In the genomic region with DNA sequence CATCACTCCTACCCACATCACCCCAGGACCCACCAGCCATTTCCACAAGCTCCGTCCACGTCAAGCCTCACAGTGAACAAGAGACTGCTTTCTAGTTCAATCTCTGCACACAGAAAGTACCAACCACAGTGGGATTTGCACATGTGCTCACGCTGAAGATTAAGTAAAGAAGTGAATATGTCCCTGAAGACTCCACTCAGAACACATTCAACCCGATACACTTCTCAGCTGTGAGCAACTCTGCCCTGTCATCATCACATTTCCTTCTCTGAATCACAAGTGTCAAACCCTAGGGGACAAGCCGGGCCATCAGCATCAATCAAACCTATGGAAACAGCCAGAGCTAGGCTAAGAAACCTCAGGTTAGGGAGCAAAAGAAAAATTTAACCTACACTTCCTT, we compare ENCODE assay signal across 14 cellular contexts. TPM values are rescaled to one million over a fixed set of nuclear protein-coding genes. Genes with fewer than 3 reads are reported as not detected.
A peak's percentile ranks its signal among the peaks of the same experiment; 100 is the strongest.
DNase-seq lines count a peak whose midpoint lies in the region; ATAC-seq and TF ChIP-seq lines count a peak whose summit lies in the region.
"Had no signal": no experiment of that assay in that cellular context is flagged by ENCODE, and none has a peak within 500 bp of the region (broad histone marks: within the 10 kb centered on the region; RNA-seq: fewer than 3 reads in every experiment).

No MANE protein-coding gene starts in this region.

- WGBS in gastroesophageal sphincter (ENCODE audit: low coverage in 1 of 2), 2 donors, result 70% methylated on average over 5 of the region's 5 CpGs; no CpG with 5 or more reads in 1 of the 2 donors

- POLR2A ChIA-PET in activated CD8-positive, alpha-beta T cell treated with anti-CD3 and anti-CD28 coated beads, Interleukin-2, amount 10 ng/mL, durations not matched to agents 7 days and 5 days (lab: Charles Lee), result no interaction called here

- no peaks in the 10 kb centered on the region for H3K9me3 Mint-ChIP-seq in activated CD8-positive, alpha-beta T cell treated with anti-CD3 and anti-CD28 coated beads, Interleukin-2, amount 10 ng/mL, durations not matched to agents 7 days and 5 days (ENCODE audit: insufficient read depth)
- H3K9me3 Mint-ChIP-seq in stimulated activated naive CD8-positive, alpha-beta T cell treated with anti-CD3 and anti-CD28 coated beads, Interleukin-15, Interleukin-2, amounts not matched to agents 100 ng/mL and 50 ng/mL, for 24 hours, result no peaks in the 10 kb centered on the region

- no peak for ATAC-seq in activated CD8-positive, alpha-beta T cell treated with anti-CD3 and anti-CD28 coated beads, Interleukin-2, amount 10 ng/mL, durations not matched to agents 7 days and 5 days
- ATAC-seq in gastroesophageal sphincter (no peak), GM21529 (IDR thresholded peaks at IDR 0.05; ENCODE audit: unreplicated experiment) (no peak)
- ATAC-seq: left cardiac atrium had no signal

- no peak for TF ChIP-seq CTCF in gastroesophageal sphincter (IDR thresholded peaks at IDR 0.05)

- peaks cover 18% of the 10 kb centered on the region for H3K36me3 Mint-ChIP-seq in activated CD8-positive, alpha-beta T cell treated with anti-CD3 and anti-CD28 coated beads, Interleukin-2, amount 10 ng/mL, durations not matched to agents 7 days and 5 days (ENCODE audit: low read depth)
- peaks cover 17% of the 10 kb centered on the region for H3K36me3 Mint-ChIP-seq in stimulated activated naive CD8-positive, alpha-beta T cell treated with anti-CD3 and anti-CD28 coated beads, Interleukin-15, Interleukin-2, amounts not matched to agents 100 ng/mL and 50 ng/mL, for 24 hours (ENCODE audit: low read depth)

- CTCF ChIA-PET in activated CD8-positive, alpha-beta T cell treated with anti-CD3 and anti-CD28 coated beads, Interleukin-2, amount 10 ng/mL, durations not matched to agents 7 days and 5 days (lab: Charles Lee), result no interaction called here

- H3K27ac ChIP-seq in gastroesophageal sphincter, result peak overlapping the region in 3 of 4 donors; percentile 10 to 86 (median 82)
- H3K27ac ChIP-seq in substantia nigra (ENCODE audit: low read depth, low read length, poor library complexity, severe bottlenecking), result no peak overlapping the region
- H3K27ac ChIP-seq: GM23248, KMS-11 had no signal

- H3K4me1 Mint-ChIP-seq in activated CD8-positive, alpha-beta T cell treated with anti-CD3 and anti-CD28 coated beads, Interleukin-2, amount 10 ng/mL, durations not matched to agents 7 days and 5 days (ENCODE audit: low read depth), result peaks cover 60% of the 10 kb centered on the region
- peaks cover 69% of the 10 kb centered on the region for H3K4me1 Mint-ChIP-seq in stimulated activated naive CD8-positive, alpha-beta T cell treated with anti-CD3 and anti-CD28 coated beads, Interleukin-15, Interleukin-2, amounts not matched to agents 100 ng/mL and 50 ng/mL, for 24 hours (ENCODE audit: low read depth)

- peak overlapping the region; percentile 94 for H3K4me3 Mint-ChIP-seq in activated CD8-positive, alpha-beta T cell treated with anti-CD3 and anti-CD28 coated beads, Interleukin-2, amount 10 ng/mL, durations not matched to agents 7 days and 5 days
- H3K4me3 Mint-ChIP-seq in stimulated activated naive CD8-positive, alpha-beta T cell treated with anti-CD3 and anti-CD28 coated beads, Interleukin-15, Interleukin-2, amounts not matched to agents 100 ng/mL and 50 ng/mL, for 24 hours, result peak overlapping the region; percentile 99

- DNase-seq in activated effector memory CD4-positive, alpha-beta T cell treated with anti-CD3 and anti-CD28 coated beads, Interleukin-2, amount 50 U/mL, for 16 hours, result peak; percentile 66
- no peak for DNase-seq in activated effector memory CD4-positive, alpha-beta T cell treated with Interleukin-2 at 50 U/mL for 16 hours
- no peak for DNase-seq in activated CD8-positive, alpha-beta T cell treated with anti-CD3 and anti-CD28 coated beads, Interleukin-2, amount 10 ng/mL, durations not matched to agents 7 days and 5 days
- DNase-seq in amygdala (lab: John Stamatoyannopoulos, UW) (no peak), substantia nigra (lab: John Stamatoyannopoulos, UW) (no peak)
- DNase-seq: cerebellar nuclear complex, GM23248, left cardiac atrium, NCI-H2171 treated with DMSO at 0.1 percent for 48 hours, posterior cingulate gyrus had no signal

- TF ChIP-seq POLR2A in gastroesophageal sphincter (IDR thresholded peaks at IDR 0.05), result no peak

- peak overlapping the region; percentile 2 for H3K27ac Mint-ChIP-seq in activated CD8-positive, alpha-beta T cell treated with anti-CD3 and anti-CD28 coated beads, Interleukin-2, amount 10 ng/mL, durations not matched to agents 7 days and 5 days
- H3K27ac Mint-ChIP-seq in stimulated activated naive CD8-positive, alpha-beta T cell treated with anti-CD3 and anti-CD28 coated beads, Interleukin-15, Interleukin-2, amounts not matched to agents 100 ng/mL and 50 ng/mL, for 24 hours, result peak overlapping the region; percentile 12

- H3K27me3 Mint-ChIP-seq in activated CD8-positive, alpha-beta T cell treated with anti-CD3 and anti-CD28 coated beads, Interleukin-2, amount 10 ng/mL, durations not matched to agents 7 days and 5 days (ENCODE audit: low read depth), result no peaks in the 10 kb centered on the region
- no peaks in the 10 kb centered on the region for H3K27me3 Mint-ChIP-seq in stimulated activated naive CD8-positive, alpha-beta T cell treated with anti-CD3 and anti-CD28 coated beads, Interleukin-15, Interleukin-2, amounts not matched to agents 100 ng/mL and 50 ng/mL, for 24 hours

- no peaks in the 10 kb centered on the region for H3K9me3 ChIP-seq in gastroesophageal sphincter

- H3K4me1 ChIP-seq in gastroesophageal sphincter, result peaks cover 0 to 65% (median 39%) of the 10 kb centered on the region in 3 donors

- no peak overlapping the region for H3K4me3 ChIP-seq in gastroesophageal sphincter

- TF ChIP-seq EP300 in gastroesophageal sphincter (IDR thresholded peaks at IDR 0.05), result no peak

- H3K27me3 ChIP-seq in gastroesophageal sphincter, result no peaks in the 10 kb centered on the region

- H3K36me3 ChIP-seq in gastroesophageal sphincter, result no peaks in the 10 kb centered on the region

RNA-seq across cellular contexts. Expression of a gene that starts 1.9 kb away (rescaled TPM):
- 10 to 100 TPM; 26.5 to 29.9 TPM for total RNA-seq in activated CD8-positive, alpha-beta T cell treated with anti-CD3 and anti-CD28 coated beads, Interleukin-2, amount 10 ng/mL, durations not matched to agents 7 days and 5 days
- total RNA-seq in gastroesophageal sphincter, result 10 to 100 TPM; 14.6 to 30.2 (median 20.5) TPM
